Comparison of ENCODE assay signal across 1 cellular context in the genomic region with DNA sequence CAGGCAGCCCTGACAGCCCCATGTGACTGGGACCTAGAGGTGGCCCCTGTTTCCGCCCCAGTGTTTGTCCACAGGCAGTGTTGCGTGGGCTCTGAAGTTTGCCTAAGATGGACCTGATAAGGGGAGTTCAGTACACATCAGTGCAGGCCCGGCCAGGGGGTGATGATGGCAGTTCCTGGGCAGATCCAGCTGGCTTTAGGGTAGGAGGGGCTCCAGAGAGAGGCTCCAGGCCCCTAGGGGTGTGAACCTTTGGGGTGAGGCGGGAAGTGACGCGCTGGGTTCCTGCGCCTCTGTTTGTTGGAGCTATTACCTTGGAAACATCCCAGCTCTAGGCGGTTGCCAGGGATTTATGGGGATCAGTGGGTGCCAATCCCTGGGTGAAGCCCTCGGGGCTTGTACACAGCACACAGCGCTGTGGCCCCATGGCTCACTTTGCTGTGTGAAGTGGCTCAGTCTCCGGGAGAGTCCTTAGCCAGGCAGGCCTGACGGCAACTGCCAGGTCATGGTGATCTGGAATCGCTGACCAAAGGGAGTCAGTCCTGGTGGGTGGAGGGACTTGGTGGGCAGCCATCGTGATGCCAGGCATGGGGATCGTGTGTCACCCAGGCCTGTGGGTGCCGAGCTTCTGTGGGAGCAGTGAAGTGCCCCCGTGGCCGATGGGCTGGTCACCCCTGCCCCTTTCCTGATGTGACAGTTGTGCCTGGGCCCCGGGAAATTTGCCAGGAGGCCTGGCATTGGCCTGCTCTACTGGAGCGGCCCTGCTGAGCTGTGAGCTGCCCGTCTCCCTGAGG.
TF ChIP-seq lines count a peak whose summit lies in the region.

No MANE protein-coding gene starts in this region.

TF ChIP-seq in HepG2, 621 proteins besides CTCF, POLR2A, EP300 and RAD21 (continued from another document and continues in another):
- TF ChIP-seq, protein P1, sequence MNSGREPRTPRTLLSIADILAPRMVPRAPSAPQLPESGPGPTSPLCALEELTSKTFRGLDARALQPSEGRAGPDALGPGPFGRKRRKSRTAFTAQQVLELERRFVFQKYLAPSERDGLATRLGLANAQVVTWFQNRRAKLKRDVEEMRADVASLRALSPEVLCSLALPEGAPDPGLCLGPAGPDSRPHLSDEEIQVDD (CRISPR knock-in tag; IDR thresholded peaks at IDR 0.05; ENCODE audit: borderline replicate concordance), result no peak
- TF ChIP-seq, protein P2, sequence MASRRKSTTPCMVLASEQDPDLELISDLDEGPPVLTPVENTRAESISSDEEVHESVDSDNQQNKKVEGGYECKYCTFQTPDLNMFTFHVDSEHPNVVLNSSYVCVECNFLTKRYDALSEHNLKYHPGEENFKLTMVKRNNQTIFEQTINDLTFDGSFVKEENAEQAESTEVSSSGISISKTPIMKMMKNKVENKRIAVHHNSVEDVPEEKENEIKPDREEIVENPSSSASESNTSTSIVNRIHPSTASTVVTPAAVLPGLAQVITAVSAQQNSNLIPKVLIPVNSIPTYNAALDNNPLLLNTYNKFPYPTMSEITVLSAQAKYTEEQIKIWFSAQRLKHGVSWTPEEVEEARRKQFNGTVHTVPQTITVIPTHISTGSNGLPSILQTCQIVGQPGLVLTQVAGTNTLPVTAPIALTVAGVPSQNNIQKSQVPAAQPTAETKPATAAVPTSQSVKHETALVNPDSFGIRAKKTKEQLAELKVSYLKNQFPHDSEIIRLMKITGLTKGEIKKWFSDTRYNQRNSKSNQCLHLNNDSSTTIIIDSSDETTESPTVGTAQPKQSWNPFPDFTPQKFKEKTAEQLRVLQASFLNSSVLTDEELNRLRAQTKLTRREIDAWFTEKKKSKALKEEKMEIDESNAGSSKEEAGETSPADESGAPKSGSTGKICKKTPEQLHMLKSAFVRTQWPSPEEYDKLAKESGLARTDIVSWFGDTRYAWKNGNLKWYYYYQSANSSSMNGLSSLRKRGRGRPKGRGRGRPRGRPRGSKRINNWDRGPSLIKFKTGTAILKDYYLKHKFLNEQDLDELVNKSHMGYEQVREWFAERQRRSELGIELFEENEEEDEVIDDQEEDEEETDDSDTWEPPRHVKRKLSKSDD (CRISPR knock-in tag; IDR thresholded peaks at IDR 0.05; ENCODE audit: low read depth), result peak; percentile 85; the same call in 1 of the 2 replicates
- TF ChIP-seq ZFYVE20 (CRISPR knock-in tag; IDR thresholded peaks at IDR 0.05; ENCODE audit: borderline replicate concordance, low read depth) (no peak; the same call in 1 of the 2 replicates), PHF5A (CRISPR knock-in tag; IDR thresholded peaks at IDR 0.05; ENCODE audit: low read depth, unreplicated experiment) (peak; percentile 99), MTA1 (CRISPR knock-in tag; IDR thresholded peaks at IDR 0.05; ENCODE audit: borderline replicate concordance) (peak; percentile 100), TBX2 (CRISPR knock-in tag; IDR thresholded peaks at IDR 0.05; ENCODE audit: borderline replicate concordance) (peak; percentile 100), ZNF264 (CRISPR knock-in tag; IDR thresholded peaks at IDR 0.05) (peak; percentile 93), JUN (CRISPR knock-in tag; IDR thresholded peaks at IDR 0.05) (peak; percentile 92), ZNF792 (CRISPR knock-in tag; IDR thresholded peaks at IDR 0.05) (peak; percentile 92; the same call in 1 of the 2 replicates), ZNF44 (CRISPR knock-in tag; IDR thresholded peaks at IDR 0.05) (peak; percentile 39; the same call in 1 of the 2 replicates), ATF7-NPFF (CRISPR knock-in tag; IDR thresholded peaks at IDR 0.05; ENCODE audit: low read depth) (peak; percentile 22; the same call in 1 of the 2 replicates), RXRA (CRISPR knock-in tag; IDR thresholded peaks at IDR 0.05) (peak; percentile 98), ZMAT3 (CRISPR knock-in tag; conservative IDR thresholded peaks at IDR 0.05) (peak; percentile 96), STAG1 (CRISPR knock-in tag; IDR thresholded peaks at IDR 0.05) (peak; percentile 15; the same call in 1 of the 2 replicates), ZNF709 (CRISPR knock-in tag; IDR thresholded peaks at IDR 0.05) (peak; percentile 70), GABPA (IDR thresholded peaks at IDR 0.05; ENCODE audit: low read depth, low read length) (no peak), GABPA (CRISPR knock-in tag; IDR thresholded peaks at IDR 0.05; ENCODE audit: low read depth) (peak; percentile 82), ZNF496 (CRISPR knock-in tag; IDR thresholded peaks at IDR 0.05; ENCODE audit: insufficient replicate concordance) (no peak), ZNF761 (CRISPR knock-in tag; conservative IDR thresholded peaks at IDR 0.05) (peak; percentile 94; the same call in 1 of the 2 replicates), WIZ (CRISPR knock-in tag; IDR thresholded peaks at IDR 0.05) (no peak), CHD4 (IDR thresholded peaks at IDR 0.05; ENCODE audit: borderline replicate concordance, low read length) (no peak), DNMT3B (CRISPR knock-in tag; conservative IDR thresholded peaks at IDR 0.05) (peak; percentile 94; the same call in 1 of the 2 replicates), ZNF558 (CRISPR knock-in tag; IDR thresholded peaks at IDR 0.05; ENCODE audit: borderline replicate concordance) (0 out of 2 replicates have a peak, but pooled peaks have one; percentile 89), RORA (CRISPR knock-in tag; IDR thresholded peaks at IDR 0.05) (no peak), ZNF383 (CRISPR knock-in tag; IDR thresholded peaks at IDR 0.05; ENCODE audit: borderline replicate concordance) (peak; percentile 9; the same call in 1 of the 2 replicates), HCFC1 (IDR thresholded peaks at IDR 0.05; ENCODE audit: low read depth, low read length) (no peak; the same call in 1 of the 2 replicates), ETV6 (CRISPR knock-in tag; conservative IDR thresholded peaks at IDR 0.05) (no peak), YEATS2 (CRISPR knock-in tag; IDR thresholded peaks at IDR 0.05; ENCODE audit: borderline replicate concordance) (peak; percentile 86), ATF7 (IDR thresholded peaks at IDR 0.05) (no peak), ATF7 (CRISPR knock-in tag; IDR thresholded peaks at IDR 0.05) (peak; percentile 91; the same call in 1 of the 2 replicates), ZNF510 (CRISPR knock-in tag; IDR thresholded peaks at IDR 0.05; ENCODE audit: low read depth) (peak; percentile 38; the same call in 1 of the 2 replicates), ZNF766 (CRISPR knock-in tag; IDR thresholded peaks at IDR 0.05; ENCODE audit: borderline replicate concordance) (0 out of 2 replicates have a peak, but pooled peaks have one; percentile 21), HOXA3 (CRISPR knock-in tag; IDR thresholded peaks at IDR 0.05) (peak; percentile 97), ZNF768 (CRISPR knock-in tag; IDR thresholded peaks at IDR 0.05) (no peak), SIX4 (CRISPR knock-in tag; IDR thresholded peaks at IDR 0.05) (peak; percentile 92), IKZF1 (IDR thresholded peaks at IDR 0.05) (no peak), GTF2F1 (IDR thresholded peaks at IDR 0.05; ENCODE audit: low read length) (0 out of 2 replicates have a peak, but pooled peaks have one; percentile 9)
- TF ChIP-seq, protein P3, sequence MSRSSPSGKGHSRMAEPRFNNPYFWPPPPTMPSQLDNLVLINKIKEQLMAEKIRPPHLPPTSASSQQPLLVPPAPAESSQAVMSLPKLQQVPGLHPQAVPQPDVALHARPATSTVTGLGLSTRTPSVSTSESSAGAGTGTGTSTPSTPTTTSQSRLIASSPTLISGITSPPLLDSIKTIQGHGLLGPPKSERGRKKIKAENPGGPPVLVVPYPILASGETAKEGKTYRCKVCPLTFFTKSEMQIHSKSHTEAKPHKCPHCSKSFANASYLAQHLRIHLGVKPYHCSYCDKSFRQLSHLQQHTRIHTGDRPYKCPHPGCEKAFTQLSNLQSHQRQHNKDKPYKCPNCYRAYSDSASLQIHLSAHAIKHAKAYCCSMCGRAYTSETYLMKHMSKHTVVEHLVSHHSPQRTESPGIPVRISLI (CRISPR knock-in tag; IDR thresholded peaks at IDR 0.05; ENCODE audit: borderline replicate concordance), result peak; percentile 68; the same call in 1 of the 2 replicates
- TF ChIP-seq, protein P4, sequence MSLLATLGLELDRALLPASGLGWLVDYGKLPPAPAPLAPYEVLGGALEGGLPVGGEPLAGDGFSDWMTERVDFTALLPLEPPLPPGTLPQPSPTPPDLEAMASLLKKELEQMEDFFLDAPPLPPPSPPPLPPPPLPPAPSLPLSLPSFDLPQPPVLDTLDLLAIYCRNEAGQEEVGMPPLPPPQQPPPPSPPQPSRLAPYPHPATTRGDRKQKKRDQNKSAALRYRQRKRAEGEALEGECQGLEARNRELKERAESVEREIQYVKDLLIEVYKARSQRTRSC (CRISPR knock-in tag; IDR thresholded peaks at IDR 0.05; ENCODE audit: low read depth), result peak; percentile 93
- TF ChIP-seq, protein P5, sequence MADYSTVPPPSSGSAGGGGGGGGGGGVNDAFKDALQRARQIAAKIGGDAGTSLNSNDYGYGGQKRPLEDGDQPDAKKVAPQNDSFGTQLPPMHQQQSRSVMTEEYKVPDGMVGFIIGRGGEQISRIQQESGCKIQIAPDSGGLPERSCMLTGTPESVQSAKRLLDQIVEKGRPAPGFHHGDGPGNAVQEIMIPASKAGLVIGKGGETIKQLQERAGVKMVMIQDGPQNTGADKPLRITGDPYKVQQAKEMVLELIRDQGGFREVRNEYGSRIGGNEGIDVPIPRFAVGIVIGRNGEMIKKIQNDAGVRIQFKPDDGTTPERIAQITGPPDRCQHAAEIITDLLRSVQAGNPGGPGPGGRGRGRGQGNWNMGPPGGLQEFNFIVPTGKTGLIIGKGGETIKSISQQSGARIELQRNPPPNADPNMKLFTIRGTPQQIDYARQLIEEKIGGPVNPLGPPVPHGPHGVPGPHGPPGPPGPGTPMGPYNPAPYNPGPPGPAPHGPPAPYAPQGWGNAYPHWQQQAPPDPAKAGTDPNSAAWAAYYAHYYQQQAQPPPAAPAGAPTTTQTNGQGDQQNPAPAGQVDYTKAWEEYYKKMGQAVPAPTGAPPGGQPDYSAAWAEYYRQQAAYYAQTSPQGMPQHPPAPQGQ (CRISPR knock-in tag; IDR thresholded peaks at IDR 0.05; ENCODE audit: borderline replicate concordance), result no peak
- TF ChIP-seq, protein P6, sequence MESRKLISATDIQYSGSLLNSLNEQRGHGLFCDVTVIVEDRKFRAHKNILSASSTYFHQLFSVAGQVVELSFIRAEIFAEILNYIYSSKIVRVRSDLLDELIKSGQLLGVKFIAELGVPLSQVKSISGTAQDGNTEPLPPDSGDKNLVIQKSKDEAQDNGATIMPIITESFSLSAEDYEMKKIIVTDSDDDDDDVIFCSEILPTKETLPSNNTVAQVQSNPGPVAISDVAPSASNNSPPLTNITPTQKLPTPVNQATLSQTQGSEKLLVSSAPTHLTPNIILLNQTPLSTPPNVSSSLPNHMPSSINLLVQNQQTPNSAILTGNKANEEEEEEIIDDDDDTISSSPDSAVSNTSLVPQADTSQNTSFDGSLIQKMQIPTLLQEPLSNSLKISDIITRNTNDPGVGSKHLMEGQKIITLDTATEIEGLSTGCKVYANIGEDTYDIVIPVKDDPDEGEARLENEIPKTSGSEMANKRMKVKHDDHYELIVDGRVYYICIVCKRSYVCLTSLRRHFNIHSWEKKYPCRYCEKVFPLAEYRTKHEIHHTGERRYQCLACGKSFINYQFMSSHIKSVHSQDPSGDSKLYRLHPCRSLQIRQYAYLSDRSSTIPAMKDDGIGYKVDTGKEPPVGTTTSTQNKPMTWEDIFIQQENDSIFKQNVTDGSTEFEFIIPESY (CRISPR knock-in tag; IDR thresholded peaks at IDR 0.05), result peak; percentile 91
- TF ChIP-seq, protein P7, sequence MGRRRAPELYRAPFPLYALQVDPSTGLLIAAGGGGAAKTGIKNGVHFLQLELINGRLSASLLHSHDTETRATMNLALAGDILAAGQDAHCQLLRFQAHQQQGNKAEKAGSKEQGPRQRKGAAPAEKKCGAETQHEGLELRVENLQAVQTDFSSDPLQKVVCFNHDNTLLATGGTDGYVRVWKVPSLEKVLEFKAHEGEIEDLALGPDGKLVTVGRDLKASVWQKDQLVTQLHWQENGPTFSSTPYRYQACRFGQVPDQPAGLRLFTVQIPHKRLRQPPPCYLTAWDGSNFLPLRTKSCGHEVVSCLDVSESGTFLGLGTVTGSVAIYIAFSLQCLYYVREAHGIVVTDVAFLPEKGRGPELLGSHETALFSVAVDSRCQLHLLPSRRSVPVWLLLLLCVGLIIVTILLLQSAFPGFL (CRISPR knock-in tag; IDR thresholded peaks at IDR 0.05), result no peak
- TF ChIP-seq, protein P8, sequence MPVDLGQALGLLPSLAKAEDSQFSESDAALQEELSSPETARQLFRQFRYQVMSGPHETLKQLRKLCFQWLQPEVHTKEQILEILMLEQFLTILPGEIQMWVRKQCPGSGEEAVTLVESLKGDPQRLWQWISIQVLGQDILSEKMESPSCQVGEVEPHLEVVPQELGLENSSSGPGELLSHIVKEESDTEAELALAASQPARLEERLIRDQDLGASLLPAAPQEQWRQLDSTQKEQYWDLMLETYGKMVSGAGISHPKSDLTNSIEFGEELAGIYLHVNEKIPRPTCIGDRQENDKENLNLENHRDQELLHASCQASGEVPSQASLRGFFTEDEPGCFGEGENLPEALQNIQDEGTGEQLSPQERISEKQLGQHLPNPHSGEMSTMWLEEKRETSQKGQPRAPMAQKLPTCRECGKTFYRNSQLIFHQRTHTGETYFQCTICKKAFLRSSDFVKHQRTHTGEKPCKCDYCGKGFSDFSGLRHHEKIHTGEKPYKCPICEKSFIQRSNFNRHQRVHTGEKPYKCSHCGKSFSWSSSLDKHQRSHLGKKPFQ (CRISPR knock-in tag; IDR thresholded peaks at IDR 0.05; ENCODE audit: insufficient replicate concordance), result no peak
- TF ChIP-seq, protein P9, sequence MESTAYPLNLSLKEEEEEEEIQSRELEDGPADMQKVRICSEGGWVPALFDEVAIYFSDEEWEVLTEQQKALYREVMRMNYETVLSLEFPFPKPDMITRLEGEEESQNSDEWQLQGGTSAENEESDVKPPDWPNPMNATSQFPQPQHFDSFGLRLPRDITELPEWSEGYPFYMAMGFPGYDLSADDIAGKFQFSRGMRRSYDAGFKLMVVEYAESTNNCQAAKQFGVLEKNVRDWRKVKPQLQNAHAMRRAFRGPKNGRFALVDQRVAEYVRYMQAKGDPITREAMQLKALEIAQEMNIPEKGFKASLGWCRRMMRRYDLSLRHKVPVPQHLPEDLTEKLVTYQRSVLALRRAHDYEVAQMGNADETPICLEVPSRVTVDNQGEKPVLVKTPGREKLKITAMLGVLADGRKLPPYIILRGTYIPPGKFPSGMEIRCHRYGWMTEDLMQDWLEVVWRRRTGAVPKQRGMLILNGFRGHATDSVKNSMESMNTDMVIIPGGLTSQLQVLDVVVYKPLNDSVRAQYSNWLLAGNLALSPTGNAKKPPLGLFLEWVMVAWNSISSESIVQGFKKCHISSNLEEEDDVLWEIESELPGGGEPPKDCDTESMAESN (CRISPR knock-in tag; conservative IDR thresholded peaks at IDR 0.05), result peak; percentile 88; the same call in 1 of the 2 replicates
- TF ChIP-seq, protein P10, sequence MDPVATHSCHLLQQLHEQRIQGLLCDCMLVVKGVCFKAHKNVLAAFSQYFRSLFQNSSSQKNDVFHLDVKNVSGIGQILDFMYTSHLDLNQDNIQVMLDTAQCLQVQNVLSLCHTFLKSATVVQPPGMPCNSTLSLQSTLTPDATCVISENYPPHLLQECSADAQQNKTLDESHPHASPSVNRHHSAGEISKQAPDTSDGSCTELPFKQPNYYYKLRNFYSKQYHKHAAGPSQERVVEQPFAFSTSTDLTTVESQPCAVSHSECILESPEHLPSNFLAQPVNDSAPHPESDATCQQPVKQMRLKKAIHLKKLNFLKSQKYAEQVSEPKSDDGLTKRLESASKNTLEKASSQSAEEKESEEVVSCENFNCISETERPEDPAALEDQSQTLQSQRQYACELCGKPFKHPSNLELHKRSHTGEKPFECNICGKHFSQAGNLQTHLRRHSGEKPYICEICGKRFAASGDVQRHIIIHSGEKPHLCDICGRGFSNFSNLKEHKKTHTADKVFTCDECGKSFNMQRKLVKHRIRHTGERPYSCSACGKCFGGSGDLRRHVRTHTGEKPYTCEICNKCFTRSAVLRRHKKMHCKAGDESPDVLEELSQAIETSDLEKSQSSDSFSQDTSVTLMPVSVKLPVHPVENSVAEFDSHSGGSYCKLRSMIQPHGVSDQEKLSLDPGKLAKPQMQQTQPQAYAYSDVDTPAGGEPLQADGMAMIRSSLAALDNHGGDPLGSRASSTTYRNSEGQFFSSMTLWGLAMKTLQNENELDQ (CRISPR knock-in tag; IDR thresholded peaks at IDR 0.05; ENCODE audit: borderline replicate concordance), result peak; percentile 66
